Comparison of ENCODE assay signal across 16 cellular contexts in genomic region chr10:78621183-78621789, GRCh38.
DNase-seq lines count a peak whose midpoint lies in the region; ATAC-seq and TF ChIP-seq lines count a peak whose summit lies in the region.
"Had no signal": no experiment of that assay in that cellular context is flagged by ENCODE, and none has a peak within 500 bp of the region (broad histone marks: within the 10 kb centered on the region; RNA-seq: fewer than 3 reads in every experiment).

No MANE protein-coding gene starts in this region.

- H3K27me3 ChIP-seq in BE2C: no peaks in the 10 kb centered on the region
- H3K27me3 ChIP-seq in fibroblast of lung (ENCODE audit: control insufficient read depth, insufficient read depth, low read length): peaks cover 4% of the 10 kb centered on the region
- no peaks in the 10 kb centered on the region for H3K27me3 ChIP-seq in right cardiac atrium (ENCODE audit: control insufficient read depth, insufficient read depth)
- H3K27me3 ChIP-seq: MG63, SJSA1 had no signal

- intact Hi-C loops in right cardiac atrium (cut with DNase I): no loop called here

- H3K79me2 ChIP-seq in fibroblast of lung (ENCODE audit: control insufficient read depth, insufficient read depth, low read length): no peaks in the 10 kb centered on the region

- DNase-seq in BE2C (peak; percentile 64), NCI-H774 (lab: John Stamatoyannopoulos, UW) (peak; percentile 81), fibroblast of lung (ENCODE audit: low read depth in 2 of 2) (peak; percentile 3 to 36), right cardiac atrium (no peak)
- DNase-seq: CD4-positive, alpha-beta memory T cell; effector memory CD4-positive, alpha-beta T cell; MG63; occipital lobe; stimulated activated CD4-positive, alpha-beta T cell treated with anti-CD3 and anti-CD28 coated beads, Interleukin-2, amount 100 ng/mL, for 48 hours had no signal

- H3K27ac ChIP-seq in fibroblast of lung (ENCODE audit: insufficient read depth, low read length): no peak overlapping the region
- no peak overlapping the region for H3K27ac ChIP-seq in right cardiac atrium (ENCODE audit: low read length)
- H3K27ac ChIP-seq: SJSA1 had no signal

- H3K9ac ChIP-seq in fibroblast of lung (ENCODE audit: insufficient read depth, low read length): no peak overlapping the region

- H3K4me3 ChIP-seq in BE2C (ENCODE audit: low read depth, low read length): no peak overlapping the region
- H3K4me3 ChIP-seq in fibroblast of lung (replicated peaks in 1 of 4; ENCODE audit: control extremely low read depth in 1 of 4, insufficient read depth in 1 of 4, low read depth in 3 of 4, low read length in 4 of 4): no peak overlapping the region
- H3K4me3 ChIP-seq in right cardiac atrium (ENCODE audit: low read length): no peak overlapping the region
- H3K4me3 ChIP-seq: MG63, SJSA1 had no signal

- no peak for ATAC-seq in HG03460 (IDR thresholded peaks at IDR 0.05; ENCODE audit: unreplicated experiment)
- ATAC-seq in HG02623 (IDR thresholded peaks at IDR 0.05; ENCODE audit: unreplicated experiment): no peak
- ATAC-seq in right cardiac atrium: no peak
- ATAC-seq in GM21723 (IDR thresholded peaks at IDR 0.05; ENCODE audit: unreplicated experiment): no peak
- ATAC-seq: activated CD4-positive, CD25-positive, alpha-beta regulatory T cell treated with anti-CD3 and anti-CD28 coated beads, Interleukin-2, amount 50 U/mL, for 24 hours; activated T-helper 17 cell treated with anti-CD3 and anti-CD28 coated beads, Interleukin-2, amount 50 U/mL, for 72 hours had no signal

- H3K36me3 ChIP-seq in BE2C (no peaks in the 10 kb centered on the region), fibroblast of lung (ENCODE audit: control insufficient read depth, insufficient read depth, low read length) (no peaks in the 10 kb centered on the region)
- H3K36me3 ChIP-seq: MG63, SJSA1 had no signal

- no peaks in the 10 kb centered on the region for H4K20me1 ChIP-seq in fibroblast of lung (ENCODE audit: control insufficient read depth, extremely low read depth, insufficient read depth, low read length)

- H3K4me1 ChIP-seq in BE2C (peaks cover 23% of the 10 kb centered on the region), fibroblast of lung (ENCODE audit: control insufficient read depth, extremely low read depth, insufficient read depth, low read length) (peaks cover 3% of the 10 kb centered on the region), right cardiac atrium (ENCODE audit: control insufficient read depth, insufficient read depth, low read length) (no peaks in the 10 kb centered on the region)

- no peak for TF ChIP-seq RAD21 in Ishikawa (IDR thresholded peaks at IDR 0.05; ENCODE audit: low read depth)

- TF ChIP-seq EP300 in Ishikawa (IDR thresholded peaks at IDR 0.05; ENCODE audit: borderline replicate concordance): no peak

- no peak for TF ChIP-seq CTCF in BE2C (IDR thresholded peaks at IDR 0.05; ENCODE audit: low read depth, low read length)
- TF ChIP-seq CTCF in fibroblast of lung (conservative IDR thresholded peaks at IDR 0.05 in 1 of 2, IDR thresholded peaks at IDR 0.05 in 1 of 2; ENCODE audit: low read depth in 1 of 2, low read length in 2 of 2): no peak

- WGBS in right cardiac atrium: 73% methylated on average over 7 of the region's 7 CpGs

- H3K4me2 ChIP-seq in fibroblast of lung (ENCODE audit: extremely low read depth, insufficient read depth, low read length): no peak overlapping the region

- no peaks in the 10 kb centered on the region for H3K9me3 ChIP-seq in BE2C
- H3K9me3 ChIP-seq in fibroblast of lung (ENCODE audit: control insufficient read depth, insufficient read depth, low read depth, low read length): no peaks in the 10 kb centered on the region
- no peaks in the 10 kb centered on the region for H3K9me3 ChIP-seq in right cardiac atrium (ENCODE audit: control insufficient read depth, low read length)
- H3K9me3 ChIP-seq: MG63, SJSA1 had no signal

- H2AFZ ChIP-seq in fibroblast of lung (ENCODE audit: low read length): no peak overlapping the region

TF ChIP-seq in Ishikawa, 13 proteins besides CTCF, POLR2A, EP300 and RAD21:
- TF ChIP-seq NFIC (IDR thresholded peaks at IDR 0.05) (peak; percentile 67), CEBPB (IDR thresholded peaks at IDR 0.05) (no peak)

Comparison
In these comparisons a context has a peak if more than half of its experiments do, and no peak if none do; other contexts are left out.
1. DNase-seq: peak in BE2C (single experiment), NCI-H774 (single experiment) and fibroblast of lung (2 of 2); none in right cardiac atrium (0 of 3).